ENCODE assay signal across 8 cellular contexts in the genomic region with DNA sequence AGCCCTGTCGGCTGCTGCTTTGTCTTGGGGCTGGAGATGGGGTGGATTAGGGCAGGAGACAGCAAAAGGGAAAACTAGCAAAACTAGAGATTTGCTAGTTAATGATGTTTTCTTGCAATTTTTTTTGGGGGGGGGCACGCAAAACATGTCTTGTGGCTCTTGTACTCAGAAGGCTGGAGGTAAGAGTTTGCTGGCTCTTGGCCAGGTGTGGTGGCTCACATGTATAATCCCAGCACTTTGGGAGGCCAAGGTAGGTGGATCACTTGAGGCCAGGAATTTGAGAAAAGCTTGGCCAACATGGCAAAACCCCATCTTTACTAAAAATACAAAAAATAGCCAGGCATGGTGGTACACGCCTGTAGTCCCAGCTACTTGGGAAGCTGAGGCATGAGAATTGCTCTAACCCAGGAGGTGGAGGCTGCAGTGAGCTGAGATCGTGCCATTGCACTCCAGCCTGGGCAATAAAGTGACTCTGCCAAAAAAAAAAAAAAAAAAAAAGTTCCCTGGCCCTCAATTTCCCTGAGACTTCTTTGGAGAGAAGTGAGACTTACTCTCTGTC.
DNase-seq lines count a peak whose midpoint lies in the region; ATAC-seq, FAIRE-seq and TF ChIP-seq lines count a peak whose summit lies in the region.
"Not testable (repeated sequence)": the region's sequence is repeated elsewhere in the genome, so short reads cannot be mapped to it uniquely, and the experiment has no call there.

No MANE protein-coding gene starts in this region.

- TF ChIP-seq RAD21 in K562 (CRISPR knock-in tag; conservative IDR thresholded peaks at IDR 0.05 in 1 of 2, IDR thresholded peaks at IDR 0.05 in 1 of 2), result not testable (repeated sequence)

- 9% methylated on average over 4 of the region's 4 CpGs for WGBS in K562 (ENCODE audit: insufficient coverage, low coverage, missing lambda C conversion rate)
- 74 to 82% (median 74%) methylated on average over 4 of the region's 4 CpGs for WGBS in psoas muscle, 3 donors

- TF ChIP-seq CTCF in Panc1 (IDR thresholded peaks at IDR 0.05); K562 (IDR thresholded peaks at IDR 0.05 in 2 of 3, conservative IDR thresholded peaks at IDR 0.05 in 1 of 3; ENCODE audit: insufficient read depth in 2 of 3, low read depth in 1 of 3, low read length in 3 of 3); psoas muscle (IDR thresholded peaks at IDR 0.05): not testable (repeated sequence)

- not testable (repeated sequence) for BruUV-seq in Panc1 (replicated peaks; lab: Mats Ljungman, UMichigan); K562 (replicated peaks; lab: Mats Ljungman, UMichigan)

- H3K36me3 ChIP-seq in Panc1 (ENCODE audit: control insufficient read depth, insufficient read depth, low read length); K562 (ENCODE audit: control insufficient read depth, insufficient read depth, low read length); psoas muscle (ENCODE audit: insufficient read depth in 1 of 2, low read depth in 1 of 2); stomach smooth muscle (ENCODE audit: control insufficient read depth in 2 of 2, insufficient read depth in 2 of 2, low read length in 2 of 2): not testable (repeated sequence)

- H3K4me1 ChIP-seq in Panc1 (ENCODE audit: control insufficient read depth, insufficient read depth, low read length); psoas muscle: not testable (repeated sequence)
- H3K4me1 ChIP-seq in K562 (replicated peaks in 1 of 2; ENCODE audit: control insufficient read depth in 2 of 2, insufficient read depth in 2 of 2, low read length in 2 of 2), result peaks cover 3 to 15% of the 10 kb centered on the region in 2 experiments; a peak in 2 of 5 replicates
- H3K4me1 ChIP-seq in stomach smooth muscle (ENCODE audit: control insufficient read depth, insufficient read depth, low read length), result peaks cover 11% of the 10 kb centered on the region

- intact Hi-C loops in Panc1 (cut with micrococcal nuclease; ENCODE audit: unreplicated experiment), result loop anchor here (1.0 to 10.0 kb wide), 3 partner anchors 261 to 463 kb away; a partner anchor contains a TSS
- intact Hi-C loops in K562 (cut with micrococcal nuclease), result loop anchor here (1.0 to 10.0 kb wide), 3 partner anchors 121 to 463 kb away; no protein-coding TSS in a partner anchor
- intact Hi-C loops in left cardiac atrium (cut with DNase I), result loop anchor here (1.0 to 10.0 kb wide), 3 partner anchors 251 to 463 kb away; no protein-coding TSS in a partner anchor
- intact Hi-C loops in psoas muscle (cut with DNase I), result loop anchor here (1.0 to 10.0 kb wide), 7 partner anchors 121 to 463 kb away; a partner anchor contains a TSS

- H3K27ac Mint-ChIP-seq in memory B cell, result not testable (repeated sequence)

- H3K27ac ChIP-seq in Panc1 (ENCODE audit: low read length); K562 (ENCODE audit: extremely low read depth, low read depth, low read length): not testable (repeated sequence)
- peak overlapping the region; percentile 38 for H3K27ac ChIP-seq in psoas muscle
- H3K27ac ChIP-seq in stomach smooth muscle (ENCODE audit: low read length), result peak overlapping the region; percentile 49

- not testable (repeated sequence) for H3K4me3 ChIP-seq in Panc1 (ENCODE audit: low read depth in 2 of 2, low read length in 2 of 2); K562; psoas muscle; stomach smooth muscle (ENCODE audit: low read length in 2 of 2)

- in situ Hi-C loops in Panc1 (cut with HindIII; ENCODE audit: low pct_unique_long_range_greater_than_20kb, low sequenced_read_pairs); K562 (cut with MboI): not testable (repeated sequence)

- not testable (repeated sequence) for H3K4me1 Mint-ChIP-seq in memory B cell

- H3K79me2 ChIP-seq in K562 (ENCODE audit: control insufficient read depth, insufficient read depth, low read length), result not testable (repeated sequence)

- not testable (repeated sequence) for DNase-seq in Panc1 (ENCODE audit: low read depth, low spot score); K562 (ENCODE audit: extremely low read depth in 1 of 4, low spot score in 3 of 4); left cardiac atrium; memory B cell (ENCODE audit: low spot score in 2 of 2); psoas muscle

- not testable (repeated sequence) for H3K9me1 ChIP-seq in K562 (ENCODE audit: control insufficient read depth, insufficient read depth, low read length)

- H3K9me3 ChIP-seq in Panc1 (ENCODE audit: control insufficient read depth, insufficient read depth, low read depth, low read length); K562 (replicated peaks; ENCODE audit: control insufficient read depth, insufficient read depth, low read depth, low read length); psoas muscle; stomach smooth muscle (ENCODE audit: control insufficient read depth in 2 of 2, low read length in 2 of 2): not testable (repeated sequence)

- H2AFZ ChIP-seq in K562 (ENCODE audit: low read depth, low read length), result peak overlapping the region; percentile 0; the same call in 1 of the 2 replicates

- not testable (repeated sequence) for H3K9ac ChIP-seq in K562 (ENCODE audit: insufficient read depth in 1 of 2, low read depth in 2 of 2, low read length in 2 of 2); stomach smooth muscle (ENCODE audit: low read length in 2 of 2)

- not testable (repeated sequence) for H3K27me3 ChIP-seq in Panc1 (ENCODE audit: control insufficient read depth, insufficient read depth, low read length); K562 (ENCODE audit: control insufficient read depth in 2 of 2, insufficient read depth in 2 of 2, low read length in 2 of 2); psoas muscle (ENCODE audit: insufficient read depth in 3 of 3, low read length in 2 of 3); stomach smooth muscle (ENCODE audit: control insufficient read depth in 1 of 2, insufficient read depth in 2 of 2, low read length in 2 of 2)

- POLR2A ChIA-PET in Panc1 (lab: Charles Lee), result not testable (repeated sequence)
- POLR2A ChIA-PET in K562 (lab: Yijun Ruan, JAX), result interaction anchor here (0.6 to 1.1 kb wide), 3 partner anchors 18 to 1526 kb away, joined by 3 to 4 read pairs (median 3); no protein-coding TSS in a partner anchor

- TF ChIP-seq POLR2A in K562 (conservative IDR thresholded peaks at IDR 0.05), result not testable (repeated sequence)

- H4K20me1 ChIP-seq in K562 (replicated peaks; ENCODE audit: control insufficient read depth, insufficient read depth, low read length), result not testable (repeated sequence)

- ATAC-seq in GM18502 (IDR thresholded peaks at IDR 0.05; ENCODE audit: poor library complexity, unreplicated experiment) (peak; percentile 6), HG03354 (IDR thresholded peaks at IDR 0.05; ENCODE audit: poor library complexity, severe bottlenecking, unreplicated experiment) (peak; percentile 10), Panc1 (0 out of 2 replicates have a peak, but pooled peaks have one; percentile 19), left cardiac atrium (peak; percentile 8 to 13), memory B cell (ENCODE audit: low read depth) (peak; percentile 14), psoas muscle (peak; percentile 6 to 65 (median 34))
- not testable (repeated sequence) for ATAC-seq in K562

- H3K27me3 Mint-ChIP-seq in memory B cell, result not testable (repeated sequence)

- not testable (repeated sequence) for H3K9me3 Mint-ChIP-seq in memory B cell

- TF ChIP-seq EP300 in K562 (IDR thresholded peaks at IDR 0.05; ENCODE audit: low read length), result not testable (repeated sequence)

- H3K36me3 Mint-ChIP-seq in memory B cell, result not testable (repeated sequence)

- CTCF ChIA-PET in Panc1 (lab: Charles Lee), result interaction anchor here (0.6 to 1.0 kb wide), 4 partner anchors 197 to 464 kb away, joined by 5 to 10 read pairs (median 7); no protein-coding TSS in a partner anchor
- CTCF ChIA-PET in K562 (lab: Yijun Ruan, JAX; ENCODE audit: low intra/inter-chr PET ratio), result interaction anchor here (0.6 to 2.6 kb wide), 5 partner anchors 19 to 464 kb away, joined by 4 to 30 read pairs (median 7); no protein-coding TSS in a partner anchor

- H3K4me3 Mint-ChIP-seq in memory B cell, result not testable (repeated sequence)

- FAIRE-seq in K562 (lab: Jason Lieb, UNC), result not testable (repeated sequence)

- H3K4me2 ChIP-seq in K562 (ENCODE audit: insufficient read depth, low read length), result not testable (repeated sequence)
